Comparison of ENCODE assay signal across 26 cellular contexts in the genomic region with DNA sequence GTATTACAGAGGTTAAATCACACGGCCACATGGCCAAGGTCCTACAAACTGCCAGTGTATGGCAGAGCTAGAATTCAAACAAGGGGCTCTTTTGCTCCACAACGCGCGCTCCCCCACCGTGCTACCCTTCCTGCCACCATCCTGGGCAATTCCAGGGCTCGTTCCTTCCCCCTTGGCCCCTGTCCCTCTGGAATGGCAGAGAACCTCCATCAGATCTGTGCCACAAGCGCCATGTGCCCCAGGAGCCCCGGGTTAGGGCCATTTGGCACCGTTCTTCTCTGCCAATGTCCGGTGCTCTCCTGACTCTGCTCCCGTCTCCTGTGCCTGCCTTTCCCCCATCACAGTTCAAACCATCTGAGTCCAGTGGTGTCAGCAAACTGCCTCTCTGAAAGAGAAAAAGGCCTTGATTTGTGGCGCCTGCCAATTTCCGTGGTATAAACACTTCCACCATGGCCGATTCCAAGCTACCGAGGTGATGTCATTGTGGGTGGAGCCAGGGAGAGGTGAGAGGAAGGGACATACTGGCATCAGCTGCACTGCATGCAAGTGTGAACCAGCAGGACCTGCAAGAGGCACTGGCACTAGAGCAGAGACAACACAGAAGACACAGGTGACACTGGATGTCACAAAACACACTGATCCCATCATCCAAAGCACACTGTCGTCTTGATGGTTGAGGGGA.
DNase-seq lines count a peak whose midpoint lies in the region; ATAC-seq, FAIRE-seq and TF ChIP-seq lines count a peak whose summit lies in the region.
"Had no signal": no experiment of that assay in that cellular context is flagged by ENCODE, and none has a peak within 500 bp of the region (broad histone marks: within the 10 kb centered on the region; RNA-seq: fewer than 3 reads in every experiment).

No MANE protein-coding gene starts in this region.

- intact Hi-C loops in right cardiac atrium (cut with DNase I) (no loop called here), heart left ventricle (cut with DNase I) (loop anchor here in 1 of 10 donors (10.0 kb wide), 1 partner anchor 115 kb away; no protein-coding TSS in a partner anchor), ascending aorta (cut with DNase I) (no loop called here)

- H3K9me3 ChIP-seq in right cardiac atrium (ENCODE audit: control insufficient read depth, low read length) (no peaks in the 10 kb centered on the region), heart left ventricle (no peaks in the 10 kb centered on the region), ascending aorta (no peaks in the 10 kb centered on the region)
- H3K9me3 ChIP-seq: breast epithelium, left lung, right lobe of liver, SJCRH30, spleen, testis had no signal

- H3K27me3 ChIP-seq in right cardiac atrium (ENCODE audit: control insufficient read depth, insufficient read depth): no peaks in the 10 kb centered on the region
- H3K27me3 ChIP-seq in heart left ventricle: no peaks in the 10 kb centered on the region
- H3K27me3 ChIP-seq in bronchial epithelial cell (ENCODE audit: control insufficient read depth, insufficient read depth, low read length): no peaks in the 10 kb centered on the region
- no peaks in the 10 kb centered on the region for H3K27me3 ChIP-seq in ascending aorta
- H3K27me3 ChIP-seq: breast epithelium, left lung, right lobe of liver, SJCRH30, spleen, testis had no signal

- H3K4me1 ChIP-seq in right cardiac atrium (ENCODE audit: control insufficient read depth, insufficient read depth, low read length): peaks cover 5% of the 10 kb centered on the region
- H3K4me1 ChIP-seq in heart left ventricle: peaks cover 0 to 26% (median 9%) of the 10 kb centered on the region in 12 donors
- H3K4me1 ChIP-seq in ascending aorta: no peaks in the 10 kb centered on the region
- H3K4me1 ChIP-seq: breast epithelium, left lung, right lobe of liver, spleen had no signal

- H3K36me3 ChIP-seq in heart left ventricle: peaks cover 0 to 11% (median 0%) of the 10 kb centered on the region in 9 donors
- H3K36me3 ChIP-seq in bronchial epithelial cell (ENCODE audit: control insufficient read depth, insufficient read depth, low read length): no peaks in the 10 kb centered on the region
- H3K36me3 ChIP-seq in ascending aorta: no peaks in the 10 kb centered on the region
- H3K36me3 ChIP-seq: breast epithelium, left lung, right lobe of liver, SJCRH30 had no signal

- H3K27ac ChIP-seq in right cardiac atrium (ENCODE audit: low read length): no peak overlapping the region
- H3K27ac ChIP-seq in heart left ventricle: no peak overlapping the region
- H3K27ac ChIP-seq in temporal lobe (ENCODE audit: low read depth, low read length): peak overlapping the region; percentile 66
- H3K27ac ChIP-seq in ascending aorta: no peak overlapping the region
- H3K27ac ChIP-seq: breast epithelium, coronary artery, left lung, right lobe of liver, SJCRH30, spleen, testis, VCaP had no signal

- peak; percentile 88 for FAIRE-seq in bronchial epithelial cell (lab: Jason Lieb, UNC)
- FAIRE-seq: H54 had no signal

- no peak for TF ChIP-seq POLR2A in heart left ventricle (IDR thresholded peaks at IDR 0.05)

- DNase-seq in right cardiac atrium (peak in 2 of 3 donors; percentile 11 to 41), heart left ventricle (no peak), NCI-H146 treated with DMSO at 0.1 percent for 48 hours (lab: John Stamatoyannopoulos, UW; ENCODE audit: unreplicated experiment) (peak; percentile 15), bronchial epithelial cell (ENCODE audit: low read depth) (no peak), dermis blood vessel endothelial cell (no peak), activated gamma-delta T cell treated with Interleukin-2 at 50 U/mL for 16 hours (no peak), ascending aorta (ENCODE audit: low spot score in 2 of 2) (no peak)
- DNase-seq: activated CD4-positive, alpha-beta T cell treated with anti-CD3 and anti-CD28 coated beads for 4 hours; activated naive CD4-positive, alpha-beta T cell treated with anti-CD3 and anti-CD28 coated beads, Interleukin-2, amount 50 U/mL, for 16 hours; Calu3; left lung; NCI-H2227 treated with DMSO at 0.1 percent for 48 hours; NCI-H748 treated with DMSO at 0.1 percent for 48 hours; right lobe of liver; SJCRH30; stimulated activated CD4-positive, alpha-beta T cell treated with anti-CD3 and anti-CD28 coated beads, Interleukin-2, amount 100 ng/mL, for 24 hours; stimulated activated naive CD8-positive, alpha-beta T cell treated with anti-CD3 and anti-CD28 coated beads, Interleukin-15, Interleukin-2, amounts not matched to agents 100 U/mL and 50 U/mL, for 24 hours; T1000; testis had no signal

- 91% methylated on average over 16 of the region's 16 CpGs for WGBS in right cardiac atrium
- WGBS in heart left ventricle, 4 donors: 90 to 97% (median 93%) methylated on average over 16 of the region's 16 CpGs

- TF ChIP-seq CTCF in heart left ventricle (IDR thresholded peaks at IDR 0.05): no peak
- no peak for TF ChIP-seq CTCF in bronchial epithelial cell (IDR thresholded peaks at IDR 0.05; ENCODE audit: insufficient read depth, low read length, severe bottlenecking)
- no peak for TF ChIP-seq CTCF in ascending aorta (IDR thresholded peaks at IDR 0.05)

- ATAC-seq in right cardiac atrium (no peak), heart left ventricle (no peak)
- ATAC-seq: activated T-helper 17 cell treated with anti-CD3 and anti-CD28 coated beads, Interleukin-2, amount 50 U/mL, for 72 hours; left lung; right lobe of liver; stimulated activated naive CD8-positive, alpha-beta T cell treated with anti-CD3 and anti-CD28 coated beads, Interleukin-15, Interleukin-2, amounts not matched to agents 100 U/mL and 50 U/mL, for 24 hours had no signal

- H3K4me3 ChIP-seq in right cardiac atrium (ENCODE audit: low read length) (no peak overlapping the region), heart left ventricle (no peak overlapping the region), bronchial epithelial cell (ENCODE audit: low read depth, low read length) (no peak overlapping the region), ascending aorta (no peak overlapping the region)
- H3K4me3 ChIP-seq: breast epithelium, coronary artery, left lung, right lobe of liver, SJCRH30, spleen, testis had no signal

Comparison
In these comparisons a context has a peak if more than half of its experiments do, and no peak if none do; other contexts are left out.
1. DNase-seq: peak in right cardiac atrium (2 of 3) and NCI-H146 treated with DMSO at 0.1 percent for 48 hours (single experiment); none in heart left ventricle (0 of 5), bronchial epithelial cell (single experiment), dermis blood vessel endothelial cell (single experiment), activated gamma-delta T cell treated with Interleukin-2 at 50 U/mL for 16 hours (single experiment) and ascending aorta (0 of 2).